ENCODE assay signal across 21 cellular contexts in the genomic region with DNA sequence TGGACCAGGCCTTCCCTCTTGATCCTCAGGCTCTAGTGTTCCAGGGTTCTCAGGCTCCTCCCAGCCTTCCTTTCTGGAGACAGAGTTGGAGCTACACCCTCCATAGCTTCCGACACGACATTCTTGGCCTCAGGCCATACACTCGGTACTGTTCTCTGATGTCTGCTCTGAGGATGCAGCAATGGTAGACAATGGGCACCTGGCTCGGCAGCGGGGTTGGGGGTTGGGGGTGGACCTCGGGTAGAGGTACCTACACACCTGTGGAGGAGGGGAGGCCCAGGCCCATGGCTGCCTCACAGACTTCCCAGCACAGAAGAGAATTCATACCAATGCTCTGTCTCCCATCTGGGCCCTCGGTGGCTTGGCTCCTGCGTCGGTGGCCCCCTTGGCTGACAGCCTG. TPM values are rescaled to one million over a fixed set of nuclear protein-coding genes. Genes with fewer than 3 reads are reported as not detected.
A peak's percentile ranks its signal among the peaks of the same experiment; 100 is the strongest.
DNase-seq lines count a peak whose midpoint lies in the region; ATAC-seq and TF ChIP-seq lines count a peak whose summit lies in the region.
"Had no signal": no experiment of that assay in that cellular context is flagged by ENCODE, and none has a peak within 500 bp of the region (broad histone marks: within the 10 kb centered on the region; RNA-seq: fewer than 3 reads in every experiment).

No MANE protein-coding gene starts in this region.

- H3K9me2 ChIP-seq in GM23338 (ENCODE audit: insufficient read depth) = no peaks in the 10 kb centered on the region

- no peak overlapping the region for H3K27ac Mint-ChIP-seq in GM23338

- H3K9me3 ChIP-seq in thyroid gland = no peaks in the 10 kb centered on the region
- H3K9me3 ChIP-seq: HAP-1 had no signal

- H3K4me3 Mint-ChIP-seq in GM23338 = no peak overlapping the region

- H2AFZ ChIP-seq in GM23338 = no peak overlapping the region

- H3K4me2 ChIP-seq in GM23338 = no peak overlapping the region

- ATAC-seq in left lobe of liver (no peak), GM23338 (no peak), GM21423 (IDR thresholded peaks at IDR 0.05; ENCODE audit: unreplicated experiment) (no peak), omental fat pad (ENCODE audit: low FRiP score) (no peak)
- ATAC-seq: GM12878 had no signal

- no peak for TF ChIP-seq CTCF in thyroid gland (IDR thresholded peaks at IDR 0.05)
- no peak for TF ChIP-seq CTCF in GM23338 (conservative IDR thresholded peaks at IDR 0.05; ENCODE audit: low read depth in 2 of 2)
- no peak for TF ChIP-seq CTCF in omental fat pad (IDR thresholded peaks at IDR 0.05)

- no peaks in the 10 kb centered on the region for H3K36me3 ChIP-seq in thyroid gland
- no peaks in the 10 kb centered on the region for H3K36me3 ChIP-seq in GM23338 (ENCODE audit: insufficient read depth)
- H3K36me3 ChIP-seq: HAP-1 had no signal

- H3K79me2 ChIP-seq in GM23338 (replicated peaks; ENCODE audit: insufficient read depth) = no peaks in the 10 kb centered on the region

- H3K27me3 ChIP-seq in thyroid gland (no peaks in the 10 kb centered on the region), GM23338 (ENCODE audit: insufficient read depth) (no peaks in the 10 kb centered on the region)

- no peaks in the 10 kb centered on the region for H4K20me1 ChIP-seq in GM23338 (replicated peaks; ENCODE audit: insufficient read depth)

- TF ChIP-seq POLR2A in thyroid gland (IDR thresholded peaks at IDR 0.05) = no peak

- intact Hi-C loops in thyroid gland (cut with DNase I) = no loop called here

- peaks cover 9% of the 10 kb centered on the region for H3K27me3 Mint-ChIP-seq in GM23338 (ENCODE audit: insufficient read depth, low read depth, poor library complexity)

- no peaks in the 10 kb centered on the region for H3K9me3 Mint-ChIP-seq in GM23338

- no peak overlapping the region for H3K4me3 ChIP-seq in thyroid gland (replicated peaks in 1 of 3)
- no peak overlapping the region for H3K4me3 ChIP-seq in GM23338
- H3K4me3 ChIP-seq: GM12878, HAP-1, SK-N-MC had no signal

- H3K36me3 Mint-ChIP-seq in GM23338 (ENCODE audit: low read depth) = no peaks in the 10 kb centered on the region

- H3K27ac ChIP-seq in thyroid gland (peak overlapping the region; percentile 94 to 99 (median 98)), GM23338 (ENCODE audit: low read depth) (no peak overlapping the region)
- H3K27ac ChIP-seq: RWPE1, SK-N-MC had no signal

- WGBS in thyroid gland, 2 donors = 20 to 31% methylated on average over 1 to 7 of the region's 9 CpGs

- peaks cover 13% of the 10 kb centered on the region; the same call in 2 of the 3 replicates for H3K4me1 Mint-ChIP-seq in GM23338

- H3K4me1 ChIP-seq in thyroid gland (peaks cover 57 to 64% of the 10 kb centered on the region in 2 donors), GM23338 (ENCODE audit: insufficient read depth) (no peaks in the 10 kb centered on the region)
- H3K4me1 ChIP-seq: HAP-1 had no signal

- no peaks in the 10 kb centered on the region for H3F3A ChIP-seq in GM23338 (replicated peaks; ENCODE audit: low read depth)

- peak; percentile 30 for DNase-seq in activated CD8-positive, alpha-beta memory T cell treated with anti-CD3 and anti-CD28 coated beads for 24 hours
- no peak for DNase-seq in activated CD8-positive, alpha-beta memory T cell treated with anti-CD3 and anti-CD28 coated beads, Interleukin-2, amount 50 U/mL, for 4 hours
- DNase-seq in HT-29 (ENCODE audit: low spot score) (peak; percentile 34), left lobe of liver (ENCODE audit: low spot score) (peak; percentile 43), thyroid gland (peak; percentile 48 to 57), GM23338 (ENCODE audit: low spot score) (no peak), omental fat pad (ENCODE audit: low spot score) (no peak)
- DNase-seq: C1 segment of cervical spinal cord, DMS153, Karpas-422, MM.1S, NCI-H1417 treated with DMSO at 0.1 percent for 48 hours, NCI-H2029 treated with DMSO at 0.1 percent for 48 hours, NCI-H2227 treated with DMSO at 0.1 percent for 48 hours, NCI-H524 treated with DMSO at 0.1 percent for 48 hours had no signal

TF ChIP-seq in GM23338, 12 proteins besides CTCF, POLR2A, EP300 and RAD21 (continues in another document):
- TF ChIP-seq EZH2phosphoT487 (IDR thresholded peaks at IDR 0.05; ENCODE audit: unreplicated experiment) (no peak), STAT1 (IDR thresholded peaks at IDR 0.05; ENCODE audit: unreplicated experiment) (no peak), EZH2 (IDR thresholded peaks at IDR 0.05; ENCODE audit: low read depth, unreplicated experiment) (no peak), NANOG (IDR thresholded peaks at IDR 0.05; ENCODE audit: borderline replicate concordance) (no peak)
- TF ChIP-seq, protein P1, sequence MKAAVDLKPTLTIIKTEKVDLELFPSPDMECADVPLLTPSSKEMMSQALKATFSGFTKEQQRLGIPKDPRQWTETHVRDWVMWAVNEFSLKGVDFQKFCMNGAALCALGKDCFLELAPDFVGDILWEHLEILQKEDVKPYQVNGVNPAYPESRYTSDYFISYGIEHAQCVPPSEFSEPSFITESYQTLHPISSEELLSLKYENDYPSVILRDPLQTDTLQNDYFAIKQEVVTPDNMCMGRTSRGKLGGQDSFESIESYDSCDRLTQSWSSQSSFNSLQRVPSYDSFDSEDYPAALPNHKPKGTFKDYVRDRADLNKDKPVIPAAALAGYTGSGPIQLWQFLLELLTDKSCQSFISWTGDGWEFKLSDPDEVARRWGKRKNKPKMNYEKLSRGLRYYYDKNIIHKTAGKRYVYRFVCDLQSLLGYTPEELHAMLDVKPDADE (IDR thresholded peaks at IDR 0.05) = no peak

RNA-seq across cellular contexts. Expression of a gene that starts 21.4 kb away (rescaled TPM):
- total RNA-seq in HT-29 (2014; rRNA removed; shearing (Covaris generic)) = not detected in 2 replicates
- 1.6 TPM for total RNA-seq in left lobe of liver
- total RNA-seq in thyroid gland = 1 to 10 TPM; 4.0 to 7.7 (median 6.0) TPM
- total RNA-seq in GM23338 (2014; rRNA removed; shearing (Covaris generic)) = 0.45 TPM in 1 of 2 replicates, not detected in the other
- polyA plus RNA-seq in GM23338 (2016; fragmentation: Nextera tagmentation; extraction: Ambion mirVana) = 0.27 and 0.42 TPM in 2 replicates
- 1 to 10 TPM; 1.1 to 2.6 (median 1.9) TPM for total RNA-seq in omental fat pad
- total RNA-seq: A172 had no signal

RNA-seq across cellular contexts. Expression of a gene that starts 49.0 kb away (rescaled TPM):
- total RNA-seq in HT-29 (2014; rRNA removed; shearing (Covaris generic)) = not detected in 2 replicates
- total RNA-seq in left lobe of liver (0.40 TPM), thyroid gland (10 to 100 TPM; 15.7 to 64.1 (median 32.4) TPM), omental fat pad (not detected)
- total RNA-seq in GM23338 (2014; rRNA removed; shearing (Covaris generic)) = not detected in 2 replicates
- polyA plus RNA-seq in GM23338 (2016; fragmentation: Nextera tagmentation; extraction: Ambion mirVana) = not detected in 2 replicates
- total RNA-seq: A172, GM12878 had no signal
- polyA plus RNA-seq: GM12878 had no signal

RNA-seq across cellular contexts. Expression of a gene that starts 52.7 kb away (rescaled TPM):
- 22.5 and 32.2 TPM in 2 replicates for total RNA-seq in HT-29 (2014; rRNA removed; shearing (Covaris generic))
- 112 TPM for total RNA-seq in left lobe of liver
- 100 to 1,000 TPM; 171 to 217 (median 211) TPM for total RNA-seq in thyroid gland
- total RNA-seq in GM23338 (2014; rRNA removed; shearing (Covaris generic)) = 102 and 118 TPM in 2 replicates
- polyA plus RNA-seq in GM23338 (2016; fragmentation: Nextera tagmentation; extraction: Ambion mirVana) = 127 and 144 TPM in 2 replicates
- 100 to 1,000 TPM; 142 to 195 (median 179) TPM for total RNA-seq in omental fat pad

RNA-seq across cellular contexts. Expression of a gene that starts 57.6 kb away (rescaled TPM):
- total RNA-seq in HT-29 (2014; rRNA removed; shearing (Covaris generic)) = 0.18 TPM in 1 of 2 replicates, not detected in the other
- total RNA-seq in left lobe of liver = 17.6 TPM
- 10 to 100 TPM in 2 of 4 donors, 1 to 10 TPM in 2; 5.6 to 15.3 (median 10.7) TPM for total RNA-seq in thyroid gland
- total RNA-seq in GM23338 (2014; rRNA removed; shearing (Covaris generic)) = 0.35 and 0.58 TPM in 2 replicates
- not detected in 2 replicates for polyA plus RNA-seq in GM23338 (2016; fragmentation: Nextera tagmentation; extraction: Ambion mirVana)
- total RNA-seq in omental fat pad = 10 to 100 TPM in 1 of 4 donors, 1 to 10 TPM in 3; 2.6 to 12.4 (median 7.5) TPM
- total RNA-seq: A172 had no signal

Comparison
In these comparisons a context has a peak if more than half of its experiments do, and no peak if none do; other contexts are left out.
1. DNase-seq: peak in activated CD8-positive, alpha-beta memory T cell treated with anti-CD3 and anti-CD28 coated beads for 24 hours (single experiment), HT-29 (single experiment), left lobe of liver (single experiment) and thyroid gland (2 of 2); none in activated CD8-positive, alpha-beta memory T cell treated with anti-CD3 and anti-CD28 coated beads, Interleukin-2, amount 50 U/mL, for 4 hours (single experiment), GM23338 (single experiment) and omental fat pad (single experiment).
2. RNA of a gene that starts 49.0 kb away (total RNA-seq): 15.7 to 64.1 TPM in thyroid gland; not detected in omental fat pad, 0.40 TPM in left lobe of liver (single experiment), not detected in GM23338 and not detected in HT-29; every median in the first group is over 10 times any median in the second.